Comparison of ENCODE assay signal across 12 cellular contexts in the genomic region with DNA sequence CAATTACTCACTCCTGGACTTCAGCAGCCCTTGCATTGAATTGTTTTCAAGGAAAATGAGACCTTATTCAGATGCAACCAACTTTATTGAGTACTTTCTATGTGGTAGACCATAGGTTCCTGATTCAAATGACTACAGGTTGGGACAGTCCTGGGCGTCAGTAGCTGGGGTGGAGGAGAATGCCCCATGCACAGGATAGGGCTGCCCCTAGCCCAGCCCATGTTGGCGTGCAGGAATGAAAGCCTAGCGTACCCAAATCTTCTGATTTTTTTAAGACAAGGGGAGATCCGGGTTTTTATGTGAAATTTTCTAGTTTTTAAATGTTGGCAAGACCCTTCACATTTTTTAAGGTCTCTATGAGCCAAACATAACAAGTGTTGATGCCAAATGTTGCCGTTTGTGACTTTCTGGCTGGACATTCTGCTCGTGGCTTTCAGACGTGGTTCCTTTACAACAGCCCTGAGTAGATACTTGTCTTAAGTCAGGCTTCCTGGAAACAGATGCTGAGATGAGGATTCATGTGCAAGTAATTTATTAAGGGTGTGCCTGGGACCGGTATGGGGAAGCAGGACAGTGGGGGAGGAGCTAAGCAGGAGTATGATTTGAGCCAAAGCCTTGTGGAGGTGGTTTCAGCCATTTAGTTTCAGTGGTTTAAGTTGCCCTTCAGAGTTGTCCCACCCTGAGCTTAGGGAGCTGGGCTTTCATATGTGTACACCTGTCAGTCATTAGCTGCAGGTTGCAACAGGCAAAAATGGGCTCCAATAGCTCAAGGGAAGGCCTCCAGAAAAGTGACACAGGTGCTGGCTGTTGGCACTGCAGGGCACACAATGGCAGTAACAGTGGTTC.
A peak's percentile ranks its signal among the peaks of the same experiment; 100 is the strongest.
DNase-seq lines count a peak whose midpoint lies in the region; ATAC-seq and TF ChIP-seq lines count a peak whose summit lies in the region.
"Had no signal": no experiment of that assay in that cellular context is flagged by ENCODE, and none has a peak within 500 bp of the region (broad histone marks: within the 10 kb centered on the region; RNA-seq: fewer than 3 reads in every experiment).

No MANE protein-coding gene starts in this region.

- no peaks in the 10 kb centered on the region for H3K27me3 ChIP-seq in transverse colon
- no peaks in the 10 kb centered on the region for H3K27me3 ChIP-seq in CD4-positive, alpha-beta memory T cell (ENCODE audit: insufficient read depth, low read length)
- H3K27me3 ChIP-seq: cardiac muscle cell, neutrophil had no signal

- TF ChIP-seq EP300 in transverse colon (IDR thresholded peaks at IDR 0.05; ENCODE audit: low read depth) = no peak

- no peaks in the 10 kb centered on the region for H3K36me3 ChIP-seq in transverse colon
- no peaks in the 10 kb centered on the region for H3K36me3 ChIP-seq in CD4-positive, alpha-beta memory T cell (ENCODE audit: insufficient read depth, low read length)
- H3K36me3 ChIP-seq: cardiac muscle cell, neutrophil had no signal

- H3K4me1 Mint-ChIP-seq in CD4-positive, alpha-beta memory T cell = no peaks in the 10 kb centered on the region
- no peaks in the 10 kb centered on the region for H3K4me1 Mint-ChIP-seq in immature natural killer cell

- CTCF ChIA-PET in CD4-positive, alpha-beta memory T cell (lab: Charles Lee; ENCODE audit: partially characterized antibody) = no interaction called here

- H3K27ac ChIP-seq in coronary artery (peak overlapping the region; percentile 62 to 88), transverse colon (no peak overlapping the region)
- H3K27ac ChIP-seq in CD4-positive, alpha-beta memory T cell (ENCODE audit: low read depth, low read length) = no peak overlapping the region
- H3K27ac ChIP-seq: cardiac muscle cell, neutrophil, SK-N-MC had no signal

- H3K27ac Mint-ChIP-seq in CD4-positive, alpha-beta memory T cell = no peak overlapping the region
- no peak overlapping the region for H3K27ac Mint-ChIP-seq in immature natural killer cell

- 58 to 64% methylated on average over 7 to 8 of the region's 8 CpGs for WGBS in transverse colon (ENCODE audit: low coverage in 1 of 2), 2 donors

- TF ChIP-seq POLR2A in transverse colon (IDR thresholded peaks at IDR 0.05) = no peak

- H3K4me3 ChIP-seq in coronary artery (peak overlapping the region; percentile 48), transverse colon (no peak overlapping the region)
- H3K4me3 ChIP-seq in CD4-positive, alpha-beta memory T cell (ENCODE audit: low read length in 2 of 2) = no peak overlapping the region
- H3K4me3 ChIP-seq: cardiac muscle cell, SK-N-MC had no signal

- intact Hi-C loops in transverse colon (cut with DNase I; ENCODE audit: low total_unique reads) = no loop called here
- intact Hi-C loops in CD4-positive, alpha-beta memory T cell (cut with micrococcal nuclease) = no loop called here

- TF ChIP-seq CTCF in coronary artery (IDR thresholded peaks at IDR 0.05) (no peak), transverse colon (IDR thresholded peaks at IDR 0.05) (no peak)

- peaks cover 0 to 10% (median 0%) of the 10 kb centered on the region in 4 donors for H3K4me1 ChIP-seq in transverse colon
- no peaks in the 10 kb centered on the region for H3K4me1 ChIP-seq in CD4-positive, alpha-beta memory T cell (ENCODE audit: insufficient read depth, low read length)

- H3K36me3 Mint-ChIP-seq in CD4-positive, alpha-beta memory T cell = no peaks in the 10 kb centered on the region
- H3K36me3 Mint-ChIP-seq in immature natural killer cell = no peaks in the 10 kb centered on the region

- H3K9me3 Mint-ChIP-seq in CD4-positive, alpha-beta memory T cell = peaks cover 0 to 5% (median 0%) of the 10 kb centered on the region in 8 donors
- H3K9me3 Mint-ChIP-seq in immature natural killer cell = no peaks in the 10 kb centered on the region

- ATAC-seq in GM19455 (IDR thresholded peaks at IDR 0.05; ENCODE audit: unreplicated experiment) = peak; percentile 83
- ATAC-seq in HG03097 (IDR thresholded peaks at IDR 0.05; ENCODE audit: low FRiP score, unreplicated experiment) = peak; percentile 88

- in situ Hi-C loops in transverse colon (cut with MboI; ENCODE audit: low pct_ligation_motif_present in 1 of 4, low pct_unique_long_range_greater_than_20kb in 1 of 4, low sequenced_read_pairs in 3 of 4) = no loop called here

- H3K9me3 ChIP-seq in transverse colon = no peaks in the 10 kb centered on the region
- no peaks in the 10 kb centered on the region for H3K9me3 ChIP-seq in CD4-positive, alpha-beta memory T cell (ENCODE audit: control insufficient read depth in 1 of 2, low read length in 2 of 2)
- H3K9me3 ChIP-seq: neutrophil had no signal

- H3K4me3 Mint-ChIP-seq in CD4-positive, alpha-beta memory T cell = no peak overlapping the region
- H3K4me3 Mint-ChIP-seq in immature natural killer cell = no peak overlapping the region

- POLR2A ChIA-PET in CD4-positive, alpha-beta memory T cell (lab: Charles Lee; ENCODE audit: partially characterized antibody) = no interaction called here

- DNase-seq in coronary artery (ENCODE audit: low spot score) (no peak), transverse colon (peak; percentile 38), RKO (ENCODE audit: low spot score) (no peak), immature natural killer cell (no peak)
- no peak for DNase-seq in CD4-positive, alpha-beta memory T cell
- DNase-seq: activated CD8-positive, alpha-beta memory T cell treated with anti-CD3 and anti-CD28 coated beads for 24 hours; NCI-H2171 treated with DMSO at 0.1 percent for 48 hours had no signal

- H3K27me3 Mint-ChIP-seq in CD4-positive, alpha-beta memory T cell = peaks cover 0 to 2% of the 10 kb centered on the region in 2 donors
- H3K27me3 Mint-ChIP-seq in immature natural killer cell (ENCODE audit: low read depth in 3 of 3) = peaks cover 0 to 8% (median 0%) of the 10 kb centered on the region in 3 donors

Comparison
In these comparisons a context has a peak if more than half of its experiments do, and no peak if none do; other contexts are left out.
1. H3K27ac ChIP-seq: peak in coronary artery (2 of 2); none in transverse colon (0 of 4) and CD4-positive, alpha-beta memory T cell (single experiment).